ENCODE assay signal across 8 cellular contexts in genomic region chr5:134555889-134556311, GRCh38. TPM values are rescaled to one million over a fixed set of nuclear protein-coding genes. Genes with fewer than 3 reads are reported as not detected.
DNase-seq lines count a peak whose midpoint lies in the region; ATAC-seq, FAIRE-seq and TF ChIP-seq lines count a peak whose summit lies in the region.

No MANE protein-coding gene starts in this region.

- H3K4me1 ChIP-seq in CD8-positive, alpha-beta T cell (ENCODE audit: insufficient read depth, low read length), result peaks cover 35% of the 10 kb centered on the region
- H3K4me1 ChIP-seq in GM23248 (ENCODE audit: insufficient read depth) (peaks cover 54% of the 10 kb centered on the region), PC-9 (replicated peaks; ENCODE audit: insufficient read depth) (0 out of 2 replicates have a peak, but pooled peaks cover 5% of the 10 kb centered on the region), colonic mucosa (peaks cover 19% of the 10 kb centered on the region)

- peak overlapping the region; percentile 58 for H3K4me3 Mint-ChIP-seq in CD8-positive, alpha-beta T cell
- H3K4me3 Mint-ChIP-seq in activated T-cell treated with anti-CD3 and anti-CD28 coated beads, Interleukin-2, amount 50 U/mL, for 24 hours, result peak overlapping the region; percentile 73

- no peaks in the 10 kb centered on the region for H3K27me3 Mint-ChIP-seq in CD8-positive, alpha-beta T cell (ENCODE audit: low read depth)
- H3K27me3 Mint-ChIP-seq in activated T-cell treated with anti-CD3 and anti-CD28 coated beads, Interleukin-2, amount 50 U/mL, for 24 hours, result no peaks in the 10 kb centered on the region

- peak; percentile 59 to 92 (median 78) for DNase-seq in CD8-positive, alpha-beta T cell
- DNase-seq in GM23248 (peak; percentile 82), PC-9 (peak; percentile 61 to 86), fibroblast of mammary gland (ENCODE audit: low read depth) (peak; percentile 54), posterior vena cava (ENCODE audit: low spot score) (peak; percentile 92), urothelium cell line (ENCODE audit: low spot score) (peak; percentile 82), colonic mucosa (no peak)
- DNase-seq in activated T-cell treated with anti-CD3 and anti-CD28 coated beads, Interleukin-2, amount 50 U/mL, for 24 hours, result peak; percentile 83

- H3K79me2 ChIP-seq in GM23248 (ENCODE audit: insufficient read depth) (peaks cover 12% of the 10 kb centered on the region; the same call in 1 of the 2 replicates), PC-9 (ENCODE audit: low read depth) (no peaks in the 10 kb centered on the region; the same call in 1 of the 2 replicates)

- H3K27ac Mint-ChIP-seq in CD8-positive, alpha-beta T cell, result peak overlapping the region; percentile 97
- peak overlapping the region; percentile 99 for H3K27ac Mint-ChIP-seq in activated T-cell treated with anti-CD3 and anti-CD28 coated beads, Interleukin-2, amount 50 U/mL, for 24 hours

- POLR2A ChIA-PET in CD8-positive, alpha-beta T cell (lab: Charles Lee), result interaction anchor here (0.6 to 1.4 kb wide), 4 partner anchors 9 to 144 kb away, joined by 3 to 7 read pairs (median 4); partner anchors contain the start of gene CDKN2AIPNL
- POLR2A ChIA-PET in PC-9 (lab: Charles Lee; ENCODE audit: unreplicated experiment), result no interaction called here

- no peak overlapping the region for H2AFZ ChIP-seq in GM23248
- no peak overlapping the region for H2AFZ ChIP-seq in PC-9

- no peak for TF ChIP-seq CTCF in CD8-positive, alpha-beta T cell (IDR thresholded peaks at IDR 0.05)
- TF ChIP-seq CTCF in PC-9 (conservative IDR thresholded peaks at IDR 0.05) (no peak), fibroblast of mammary gland (conservative IDR thresholded peaks at IDR 0.05; ENCODE audit: control insufficient read depth, insufficient read depth, low read depth, low read length) (no peak), colonic mucosa (IDR thresholded peaks at IDR 0.05) (no peak)

- no TSS peak for BruUV-seq in PC-9 (replicated peaks; lab: Mats Ljungman, UMichigan)

- H3K4me2 ChIP-seq in GM23248 (ENCODE audit: unreplicated experiment), result no peak overlapping the region
- no peak overlapping the region for H3K4me2 ChIP-seq in PC-9

- peak; percentile 95 for ATAC-seq in CD8-positive, alpha-beta T cell

- 32% methylated on average over 11 of the region's 11 CpGs for WGBS in GM23248 (ENCODE audit: low coverage in 1 of 2, low lambda C conversion rate in 2 of 2, missing lambda C conversion rate in 2 of 2), 2 experiments

- H3K27ac ChIP-seq in CD8-positive, alpha-beta T cell (ENCODE audit: low read depth, low read length), result peak overlapping the region; percentile 19
- peak overlapping the region; percentile 86 for H3K27ac ChIP-seq in GM23248
- no peak overlapping the region for H3K27ac ChIP-seq in PC-9
- H3K27ac ChIP-seq in colonic mucosa, result no peak overlapping the region

- intact Hi-C loops in CD8-positive, alpha-beta T cell (cut with DNase I, micrococcal nuclease), result loop anchor here (1.0 to 2.0 kb wide), 2 partner anchors 29 to 31 kb away; partner anchors contain the start of gene JADE2 (in 1 of the 2)
- intact Hi-C loops in PC-9 (cut with micrococcal nuclease; ENCODE audit: unreplicated experiment), result loop anchor here (1.0 kb wide), 1 partner anchor 29 kb away; no protein-coding TSS in a partner anchor
- intact Hi-C loops in posterior vena cava (cut with DNase I), result no loop called here
- intact Hi-C loops in colonic mucosa (cut with DNase I), result no loop called here

- H4K20me1 ChIP-seq in GM23248 (ENCODE audit: insufficient read depth) (no peaks in the 10 kb centered on the region), PC-9 (ENCODE audit: insufficient read depth) (peaks cover 32% of the 10 kb centered on the region)

- H3K9me3 Mint-ChIP-seq in CD8-positive, alpha-beta T cell, result no peaks in the 10 kb centered on the region
- no peaks in the 10 kb centered on the region for H3K9me3 Mint-ChIP-seq in activated T-cell treated with anti-CD3 and anti-CD28 coated beads, Interleukin-2, amount 50 U/mL, for 24 hours

- H3K9ac ChIP-seq in GM23248, result no peak overlapping the region
- no peak overlapping the region for H3K9ac ChIP-seq in colonic mucosa (ENCODE audit: low read depth in 2 of 2, low read length in 2 of 2)

- CTCF ChIA-PET in CD8-positive, alpha-beta T cell (lab: Charles Lee), result interaction anchor here (1.0 to 2.4 kb wide), 5 partner anchors 12 to 184 kb away, joined by 3 to 15 read pairs (median 3); partner anchors contain the start of genes CDKN2AIPNL and UBE2B
- CTCF ChIA-PET in PC-9 (lab: Charles Lee), result no interaction called here

- H3F3A ChIP-seq in GM23248 (ENCODE audit: insufficient read depth) (peaks cover 47% of the 10 kb centered on the region), PC-9 (ENCODE audit: insufficient read depth, low read depth) (peaks cover 19% of the 10 kb centered on the region; the same call in 1 of the 2 replicates)

- no peak for FAIRE-seq in urothelium cell line (lab: Jason Lieb, UNC)

- no peaks in the 10 kb centered on the region for H3K9me2 ChIP-seq in GM23248 (ENCODE audit: insufficient read depth)
- no peaks in the 10 kb centered on the region for H3K9me2 ChIP-seq in PC-9 (ENCODE audit: insufficient read depth)

- in situ Hi-C loops in GM23248 (cut with MboI), result no loop called here

- no peak overlapping the region for H3K4me3 ChIP-seq in CD8-positive, alpha-beta T cell (ENCODE audit: low read depth, low read length)
- H3K4me3 ChIP-seq in GM23248 (no peak overlapping the region), PC-9 (no peak overlapping the region), fibroblast of mammary gland (ENCODE audit: control insufficient read depth, low read depth, low read length) (no peak overlapping the region), colonic mucosa (no peak overlapping the region)

- no peaks in the 10 kb centered on the region for H3K9me3 ChIP-seq in CD8-positive, alpha-beta T cell (ENCODE audit: low read length)
- H3K9me3 ChIP-seq in GM23248 (ENCODE audit: low read depth), result no peaks in the 10 kb centered on the region
- no peaks in the 10 kb centered on the region for H3K9me3 ChIP-seq in PC-9 (ENCODE audit: insufficient read depth, low read depth)
- no peaks in the 10 kb centered on the region for H3K9me3 ChIP-seq in colonic mucosa

- H3K36me3 Mint-ChIP-seq in CD8-positive, alpha-beta T cell, result peaks cover 76% of the 10 kb centered on the region
- peaks cover 79% of the 10 kb centered on the region for H3K36me3 Mint-ChIP-seq in activated T-cell treated with anti-CD3 and anti-CD28 coated beads, Interleukin-2, amount 50 U/mL, for 24 hours (ENCODE audit: low read depth)

- H3K4me1 Mint-ChIP-seq in CD8-positive, alpha-beta T cell (ENCODE audit: low read depth), result peaks cover 45% of the 10 kb centered on the region
- H3K4me1 Mint-ChIP-seq in activated T-cell treated with anti-CD3 and anti-CD28 coated beads, Interleukin-2, amount 50 U/mL, for 24 hours (ENCODE audit: low read depth), result peaks cover 42% of the 10 kb centered on the region

- H3K27me3 ChIP-seq in CD8-positive, alpha-beta T cell (ENCODE audit: insufficient read depth, low read length), result no peaks in the 10 kb centered on the region
- H3K27me3 ChIP-seq in GM23248 (replicated peaks; ENCODE audit: insufficient read depth) (no peaks in the 10 kb centered on the region), PC-9 (ENCODE audit: insufficient read depth, low read depth) (no peaks in the 10 kb centered on the region), colonic mucosa (no peaks in the 10 kb centered on the region)

- peaks cover 45% of the 10 kb centered on the region for H3K36me3 ChIP-seq in CD8-positive, alpha-beta T cell (ENCODE audit: insufficient read depth, low read length)
- H3K36me3 ChIP-seq in GM23248 (ENCODE audit: low read depth), result peaks cover 1% of the 10 kb centered on the region; the same call in 1 of the 2 replicates
- H3K36me3 ChIP-seq in PC-9 (ENCODE audit: low read depth), result peaks cover 10% of the 10 kb centered on the region; the same call in 1 of the 2 replicates
- H3K36me3 ChIP-seq in colonic mucosa, result no peaks in the 10 kb centered on the region

RNA-seq across cellular contexts. Expression of gene JADE2, which starts 30.4 kb away (rescaled TPM):
- total RNA-seq in CD8-positive, alpha-beta T cell, result 100 to 1,000 TPM; 126 to 133 TPM
- total RNA-seq in GM23248 (2014; rRNA removed; shearing (Covaris generic)), result 18.0 and 20.9 TPM in 2 replicates
- 7.1 and 8.0 TPM in 2 replicates for polyA plus RNA-seq in GM23248 (2016; fragmentation: Nextera tagmentation; extraction: Ambion mirVana)
- 82.1 and 83.5 TPM in 2 replicates for total RNA-seq in PC-9 (2021)
- 10 to 100 TPM; 38.4 to 41.1 TPM for total RNA-seq in posterior vena cava
- 10 to 100 TPM; 24.1 to 33.3 TPM for total RNA-seq in colonic mucosa

Comparison
In these comparisons a context has a peak if more than half of its experiments do, and no peak if none do; other contexts are left out.
1. H3K27ac ChIP-seq: peak in CD8-positive, alpha-beta T cell (single experiment) and GM23248 (single experiment); none in PC-9 (single experiment) and colonic mucosa (single experiment).
2. intact Hi-C loops: an anchor here in CD8-positive, alpha-beta T cell (1.0 to 2.0 kb wide) and PC-9 (1.0 kb wide); none called in posterior vena cava and colonic mucosa.